In genomic region chr7:47474211-47474936, GRCh38 we compare ENCODE assay signal across 1 cellular context.
A peak's percentile ranks its signal among the peaks of the same experiment; 100 is the strongest.
TF ChIP-seq lines count a peak whose summit lies in the region.

No MANE protein-coding gene starts in this region.

TF ChIP-seq in HepG2, 621 proteins besides CTCF, POLR2A, EP300 and RAD21 (continued from another document and continues in another):
- TF ChIP-seq THAP7 (CRISPR knock-in tag; IDR thresholded peaks at IDR 0.05) (no peak), SKIL (CRISPR knock-in tag; IDR thresholded peaks at IDR 0.05; ENCODE audit: borderline replicate concordance) (no peak), IRF1 (CRISPR knock-in tag; IDR thresholded peaks at IDR 0.05; ENCODE audit: low read depth) (no peak), AHR (CRISPR knock-in tag; IDR thresholded peaks at IDR 0.05) (no peak), ARNT2 (CRISPR knock-in tag; IDR thresholded peaks at IDR 0.05; ENCODE audit: low read depth) (no peak), ZFYVE20 (CRISPR knock-in tag; IDR thresholded peaks at IDR 0.05; ENCODE audit: borderline replicate concordance, low read depth) (no peak), FUBP1 (CRISPR knock-in tag; IDR thresholded peaks at IDR 0.05; ENCODE audit: borderline replicate concordance) (no peak), CEBPZ (IDR thresholded peaks at IDR 0.05; ENCODE audit: low read length) (no peak), ZNF33B (CRISPR knock-in tag; IDR thresholded peaks at IDR 0.05) (no peak), ZBTB1 (CRISPR knock-in tag; IDR thresholded peaks at IDR 0.05; ENCODE audit: borderline replicate concordance) (no peak), NONO (IDR thresholded peaks at IDR 0.05) (no peak), NONO (CRISPR knock-in tag; conservative IDR thresholded peaks at IDR 0.05) (no peak), MTA3 (CRISPR knock-in tag; IDR thresholded peaks at IDR 0.05) (no peak), ZKSCAN8 (CRISPR knock-in tag; IDR thresholded peaks at IDR 0.05; ENCODE audit: borderline replicate concordance) (no peak), ZNF841 (CRISPR knock-in tag; IDR thresholded peaks at IDR 0.05; ENCODE audit: borderline replicate concordance) (no peak), ISL2 (CRISPR knock-in tag; IDR thresholded peaks at IDR 0.05) (no peak), SP5 (CRISPR knock-in tag; IDR thresholded peaks at IDR 0.05; ENCODE audit: borderline replicate concordance, low read depth) (no peak), PCBP1 (IDR thresholded peaks at IDR 0.05; ENCODE audit: borderline replicate concordance, low read depth, low read length) (no peak), ISX (CRISPR knock-in tag; conservative IDR thresholded peaks at IDR 0.05) (no peak), REST (IDR thresholded peaks at IDR 0.05; ENCODE audit: borderline replicate concordance in 1 of 2, low read depth in 1 of 2, low read length in 2 of 2) (no peak), THAP9 (CRISPR knock-in tag; IDR thresholded peaks at IDR 0.05; ENCODE audit: borderline replicate concordance) (no peak), ZNF761 (CRISPR knock-in tag; conservative IDR thresholded peaks at IDR 0.05) (no peak), ZNF816 (CRISPR knock-in tag; IDR thresholded peaks at IDR 0.05; ENCODE audit: borderline replicate concordance) (no peak), ZNF83 (CRISPR knock-in tag; IDR thresholded peaks at IDR 0.05; ENCODE audit: borderline replicate concordance) (no peak), TFE3 (CRISPR knock-in tag; IDR thresholded peaks at IDR 0.05) (no peak), HNRNPL (IDR thresholded peaks at IDR 0.05; ENCODE audit: low read depth, low read length) (no peak), HMGXB4 (CRISPR knock-in tag; IDR thresholded peaks at IDR 0.05; ENCODE audit: borderline replicate concordance in 1 of 2, low read depth in 1 of 2) (no peak), FOXP4 (CRISPR knock-in tag; IDR thresholded peaks at IDR 0.05) (no peak), ZNF878 (CRISPR knock-in tag; IDR thresholded peaks at IDR 0.05) (no peak), ZKSCAN5 (CRISPR knock-in tag; IDR thresholded peaks at IDR 0.05) (peak; percentile 51; the same call in 1 of the 2 replicates), ZNF17 (CRISPR knock-in tag; IDR thresholded peaks at IDR 0.05) (no peak)
